In the genomic region with DNA sequence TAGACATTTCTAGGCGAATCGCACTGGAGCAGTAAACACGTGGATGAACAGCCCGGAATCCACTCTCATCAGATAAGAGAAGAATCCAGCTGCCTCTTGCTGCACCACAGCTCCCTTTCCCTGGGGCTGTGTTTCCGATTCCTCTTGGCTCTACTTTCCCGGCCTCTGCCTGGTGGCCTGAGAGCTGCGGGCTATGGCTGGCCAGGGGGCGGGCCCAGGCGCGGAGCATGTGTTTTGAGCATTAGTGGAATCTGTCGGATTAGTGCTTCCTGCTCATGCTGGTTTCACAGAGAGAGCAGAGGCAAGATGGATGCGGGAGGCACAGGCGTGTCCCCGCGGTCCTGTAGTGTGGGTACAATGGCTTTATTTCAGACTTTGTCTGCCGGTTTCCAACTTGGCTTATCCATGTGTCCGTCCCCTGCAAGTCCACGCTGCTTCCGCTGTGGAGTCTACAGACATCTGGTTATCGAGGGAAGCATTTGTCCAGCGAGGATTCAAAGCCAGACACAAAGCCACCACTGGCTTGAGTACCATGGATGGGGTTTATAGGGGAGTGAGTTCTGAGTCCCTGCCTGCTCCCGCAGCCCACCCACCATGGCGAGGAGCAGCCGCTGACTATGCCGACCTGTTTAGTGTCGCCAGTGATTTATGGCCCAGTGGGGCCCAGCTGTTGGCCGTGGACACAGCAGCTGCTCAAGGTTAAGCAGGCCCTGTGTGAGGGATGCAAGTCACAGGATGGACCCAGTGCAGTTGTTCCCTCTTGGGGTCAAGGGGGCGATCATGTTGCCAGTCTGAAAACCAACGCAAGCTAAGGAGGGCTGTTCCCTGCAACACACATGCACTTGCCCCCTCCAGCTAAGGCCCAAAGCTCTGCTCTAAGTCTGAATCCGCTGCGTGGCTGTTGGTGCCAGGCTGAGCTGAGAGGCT, we compare ENCODE assay signal across 7 cellular contexts. TPM values are rescaled to one million over a fixed set of nuclear protein-coding genes. Genes with fewer than 3 reads are reported as not detected.
DNase-seq lines count a peak whose midpoint lies in the region; ATAC-seq and TF ChIP-seq lines count a peak whose summit lies in the region.

No MANE protein-coding gene starts in this region.

- H3K36me3 Mint-ChIP-seq in dendritic cell treated with granulocyte-macrophage colony-stimulating factor and Interleukin-4, amounts not matched to agents 40 ng/mL and 50 ng/mL, for 4 days (ENCODE audit: low read depth): no peaks in the 10 kb centered on the region
- no peaks in the 10 kb centered on the region for H3K36me3 Mint-ChIP-seq in CD4-positive, alpha-beta T cell (ENCODE audit: low read depth)

- no peaks in the 10 kb centered on the region for H3K9me3 ChIP-seq in tibial artery
- H3K9me3 ChIP-seq in CD4-positive, alpha-beta T cell (ENCODE audit: control insufficient read depth, low read length): no peaks in the 10 kb centered on the region

- intact Hi-C loops in dendritic cell treated with granulocyte-macrophage colony-stimulating factor and Interleukin-4, amounts not matched to agents 40 ng/mL and 50 ng/mL, for 4 days (cut with micrococcal nuclease): no loop called here
- intact Hi-C loops in tibial artery (cut with DNase I; ENCODE audit: low total_unique reads): no loop called here
- intact Hi-C loops in CD4-positive, alpha-beta T cell (cut with DNase I, micrococcal nuclease): no loop called here

- ATAC-seq in GM18867 (IDR thresholded peaks at IDR 0.05; ENCODE audit: unreplicated experiment): no peak
- ATAC-seq in CD4-positive, alpha-beta T cell (ENCODE audit: poor library complexity): no peak

- CTCF ChIA-PET in CD4-positive, alpha-beta T cell (lab: Charles Lee): interaction anchor here (0.5 kb wide), 1 partner anchor 19 kb away, joined by 3 read pairs; no protein-coding TSS in a partner anchor

- DNase-seq in LHCN-M2 (ENCODE audit: low read depth): peak; percentile 73
- peak; percentile 57 to 79 for DNase-seq in lung microvascular endothelial cell (ENCODE audit: low read depth in 2 of 2)
- DNase-seq in tibial artery: peak; percentile 75 to 84
- DNase-seq in NCI-H1105 treated with DMSO at 0.1 percent for 48 hours (lab: John Stamatoyannopoulos, UW): no peak
- no peak for DNase-seq in CD4-positive, alpha-beta T cell

- peaks cover 25% of the 10 kb centered on the region for H3K4me1 Mint-ChIP-seq in dendritic cell treated with granulocyte-macrophage colony-stimulating factor and Interleukin-4, amounts not matched to agents 40 ng/mL and 50 ng/mL, for 4 days (ENCODE audit: low read depth)
- peaks cover 6% of the 10 kb centered on the region for H3K4me1 Mint-ChIP-seq in CD4-positive, alpha-beta T cell (ENCODE audit: low read depth)

- H3K27ac ChIP-seq in tibial artery: peak overlapping the region; percentile 55 to 57
- H3K27ac ChIP-seq in CD4-positive, alpha-beta T cell (ENCODE audit: low read depth, low read length): no peak overlapping the region

- no peak for TF ChIP-seq CTCF in tibial artery (IDR thresholded peaks at IDR 0.05)
- no peak for TF ChIP-seq CTCF in CD4-positive, alpha-beta T cell (IDR thresholded peaks at IDR 0.05)

- POLR2A ChIA-PET in CD4-positive, alpha-beta T cell (lab: Charles Lee): interaction anchor here (1.3 kb wide), 1 partner anchor 27 kb away, joined by 3 read pairs; no protein-coding TSS in a partner anchor

- H3K9me3 Mint-ChIP-seq in dendritic cell treated with granulocyte-macrophage colony-stimulating factor and Interleukin-4, amounts not matched to agents 40 ng/mL and 50 ng/mL, for 4 days: no peaks in the 10 kb centered on the region
- no peaks in the 10 kb centered on the region for H3K9me3 Mint-ChIP-seq in CD4-positive, alpha-beta T cell

- peak overlapping the region; percentile 33 to 49 for H3K4me3 ChIP-seq in tibial artery

- H3K27me3 ChIP-seq in tibial artery: no peaks in the 10 kb centered on the region
- no peaks in the 10 kb centered on the region for H3K27me3 ChIP-seq in CD4-positive, alpha-beta T cell (ENCODE audit: control insufficient read depth, insufficient read depth, low read length)

- no peaks in the 10 kb centered on the region for H3K27me3 Mint-ChIP-seq in dendritic cell treated with granulocyte-macrophage colony-stimulating factor and Interleukin-4, amounts not matched to agents 40 ng/mL and 50 ng/mL, for 4 days
- H3K27me3 Mint-ChIP-seq in CD4-positive, alpha-beta T cell: no peaks in the 10 kb centered on the region

- peak overlapping the region; percentile 55 for H3K27ac Mint-ChIP-seq in dendritic cell treated with granulocyte-macrophage colony-stimulating factor and Interleukin-4, amounts not matched to agents 40 ng/mL and 50 ng/mL, for 4 days
- no peak overlapping the region for H3K27ac Mint-ChIP-seq in CD4-positive, alpha-beta T cell

- H3K36me3 ChIP-seq in tibial artery: no peaks in the 10 kb centered on the region

- H3K4me3 Mint-ChIP-seq in dendritic cell treated with granulocyte-macrophage colony-stimulating factor and Interleukin-4, amounts not matched to agents 40 ng/mL and 50 ng/mL, for 4 days: no peak overlapping the region
- H3K4me3 Mint-ChIP-seq in CD4-positive, alpha-beta T cell: no peak overlapping the region

- H3K4me1 ChIP-seq in tibial artery: peaks cover 0 to 14% (median 5%) of the 10 kb centered on the region in 4 donors

RNA-seq across cellular contexts. Expression of a gene that starts 43.3 kb away (rescaled TPM):
- 17.2 and 24.0 TPM in 2 replicates for total RNA-seq in LHCN-M2 (2014; rRNA removed)
- 11.1 TPM for polyA plus RNA-seq in LHCN-M2 (2012)
- 20.9 and 33.7 TPM in 2 replicates for total RNA-seq in lung microvascular endothelial cell
- total RNA-seq in CD4-positive, alpha-beta T cell: 100 to 1,000 TPM; 126 to 134 TPM

Comparison
In these comparisons a context has a peak if more than half of its experiments do, and no peak if none do; other contexts are left out.
1. DNase-seq: peak in LHCN-M2 (single experiment), lung microvascular endothelial cell (2 of 2) and tibial artery (2 of 2); none in NCI-H1105 treated with DMSO at 0.1 percent for 48 hours (single experiment) and CD4-positive, alpha-beta T cell (0 of 10).